ENCODE assay signal across 8 cellular contexts in genomic region chr6:41371461-41371991, GRCh38. TPM values are rescaled to one million over a fixed set of nuclear protein-coding genes. Genes with fewer than 3 reads are reported as not detected.
DNase-seq lines count a peak whose midpoint lies in the region; ATAC-seq and TF ChIP-seq lines count a peak whose summit lies in the region.

No MANE protein-coding gene starts in this region.

- POLR2A ChIA-PET in CD4-positive, alpha-beta T cell (lab: Charles Lee), result no interaction called here

- H3K79me2 ChIP-seq in mammary epithelial cell (ENCODE audit: insufficient read depth, low read length), result no peaks in the 10 kb centered on the region

- dilution Hi-C loops in mammary epithelial cell (cut with HindIII; ENCODE audit: low sequenced_read_pairs), result no loop called here

- CTCF ChIA-PET in CD4-positive, alpha-beta T cell (lab: Charles Lee), result no interaction called here
- CTCF ChIA-PET in mammary epithelial cell (lab: Charles Lee; ENCODE audit: low non-redundant PET), result interaction anchor here (0.6 kb wide), 1 partner anchor 299 kb away, joined by 6 read pairs; the partner anchor contains the start of gene OARD1

- no peak for TF ChIP-seq CTCF in CD4-positive, alpha-beta T cell (IDR thresholded peaks at IDR 0.05)
- TF ChIP-seq CTCF in mammary epithelial cell (conservative IDR thresholded peaks at IDR 0.05 in 1 of 2, IDR thresholded peaks at IDR 0.05 in 1 of 2; ENCODE audit: extremely low read depth in 1 of 2, insufficient read depth in 1 of 2, low read depth in 1 of 2, low read length in 2 of 2), result peak in 1 of 2 donors; percentile 29

- H3K36me3 Mint-ChIP-seq in CD4-positive, alpha-beta T cell (ENCODE audit: low read depth), result no peaks in the 10 kb centered on the region

- no peaks in the 10 kb centered on the region for H4K20me1 ChIP-seq in mammary epithelial cell (ENCODE audit: insufficient read depth, low read length)

- H2AFZ ChIP-seq in mammary epithelial cell (ENCODE audit: low read depth, low read length), result peak overlapping the region; percentile 91

- WGBS in mammary epithelial cell (ENCODE audit: low coverage, missing lambda C conversion rate), result 17% methylated on average over 27 of the region's 39 CpGs

- BruUV-seq in mammary epithelial cell (replicated peaks; lab: Mats Ljungman, UMichigan), result no TSS peak

- H3K27me3 ChIP-seq in CD4-positive, alpha-beta T cell (ENCODE audit: control insufficient read depth, insufficient read depth, low read length), result peaks cover 86% of the 10 kb centered on the region
- H3K27me3 ChIP-seq in mammary epithelial cell (ENCODE audit: insufficient read depth, low read length) (peaks cover 21% of the 10 kb centered on the region), subcutaneous abdominal adipose tissue (ENCODE audit: control insufficient read depth in 5 of 5, insufficient read depth in 4 of 5, low read length in 5 of 5) (peaks cover 31 to 60% (median 53%) of the 10 kb centered on the region in 5 donors)

- no peaks in the 10 kb centered on the region for H3K9me3 ChIP-seq in CD4-positive, alpha-beta T cell (ENCODE audit: control insufficient read depth, low read length)
- peaks cover 7% of the 10 kb centered on the region for H3K9me3 ChIP-seq in mammary epithelial cell (replicated peaks; ENCODE audit: insufficient read depth, low read length)
- no peaks in the 10 kb centered on the region for H3K9me3 ChIP-seq in subcutaneous abdominal adipose tissue (ENCODE audit: control insufficient read depth in 5 of 5, low read length in 5 of 5)

- H3K4me3 ChIP-seq in mammary epithelial cell (replicated peaks in 1 of 3; ENCODE audit: insufficient read depth in 1 of 3, low read depth in 2 of 3, low read length in 3 of 3) (peak overlapping the region in 1 of 3 experiments; percentile 9), subcutaneous abdominal adipose tissue (ENCODE audit: low read depth in 1 of 5, low read length in 5 of 5) (peak overlapping the region in 4 of 5 donors; percentile 29 to 60 (median 52))

- no peak for TF ChIP-seq POLR2A in GM18505 (IDR thresholded peaks at IDR 0.05; ENCODE audit: borderline replicate concordance, extremely low read depth, insufficient read depth, insufficient read length)

- no peak overlapping the region for H3K27ac Mint-ChIP-seq in CD4-positive, alpha-beta T cell

- H3K9me3 Mint-ChIP-seq in CD4-positive, alpha-beta T cell, result no peaks in the 10 kb centered on the region

- DNase-seq in CD4-positive, alpha-beta T cell, result no peak
- DNase-seq in MV-4-11 (lab: John Stamatoyannopoulos, UW), result peak; percentile 44
- DNase-seq in mammary epithelial cell, result no peak
- peak; percentile 47 to 57 for DNase-seq in left colon
- no peak for DNase-seq in H4 (ENCODE audit: low spot score)

- intact Hi-C loops in CD4-positive, alpha-beta T cell (cut with DNase I, micrococcal nuclease), result no loop called here
- intact Hi-C loops in mammary epithelial cell (cut with micrococcal nuclease), result no loop called here
- intact Hi-C loops in left colon (cut with DNase I, micrococcal nuclease), result loop anchor here in 1 of 2 donors (10.0 kb wide), 1 partner anchor 313 kb away; no protein-coding TSS in a partner anchor

- H3K4me3 Mint-ChIP-seq in CD4-positive, alpha-beta T cell, result peak overlapping the region; percentile 84

- in situ Hi-C loops in mammary epithelial cell (cut with MboI; ENCODE audit: low sequenced_read_pairs in 2 of 2), result loop anchor here (5.0 to 25.0 kb wide), 3 partner anchors 221 to 316 kb away; no protein-coding TSS in a partner anchor

- H3K4me1 ChIP-seq in mammary epithelial cell (ENCODE audit: insufficient read depth, low read length) (peaks cover 20% of the 10 kb centered on the region), subcutaneous abdominal adipose tissue (ENCODE audit: control insufficient read depth in 5 of 5, insufficient read depth in 5 of 5, low read length in 5 of 5) (peaks cover 2 to 53% (median 47%) of the 10 kb centered on the region in 5 donors)

- H3K4me2 ChIP-seq in mammary epithelial cell (ENCODE audit: insufficient read depth, low read depth, low read length), result peak overlapping the region; percentile 61

- H3K4me1 Mint-ChIP-seq in CD4-positive, alpha-beta T cell (ENCODE audit: low read depth), result peaks cover 48% of the 10 kb centered on the region

- peaks cover 86% of the 10 kb centered on the region for H3K27me3 Mint-ChIP-seq in CD4-positive, alpha-beta T cell

- ATAC-seq in CD4-positive, alpha-beta T cell (ENCODE audit: poor library complexity), result no peak
- peak; percentile 77 for ATAC-seq in left colon
- ATAC-seq in HG03521 (IDR thresholded peaks at IDR 0.05; ENCODE audit: unreplicated experiment), result no peak
- no peak for ATAC-seq in GM18505 (IDR thresholded peaks at IDR 0.05; ENCODE audit: unreplicated experiment)

- H3K9ac ChIP-seq in mammary epithelial cell (ENCODE audit: insufficient read depth, low read length) (no peak overlapping the region), subcutaneous abdominal adipose tissue (ENCODE audit: low read length in 5 of 5) (no peak overlapping the region)

- H3K36me3 ChIP-seq in mammary epithelial cell (ENCODE audit: insufficient read depth, low read length) (no peaks in the 10 kb centered on the region), subcutaneous abdominal adipose tissue (ENCODE audit: control insufficient read depth in 5 of 5, insufficient read depth in 5 of 5, low read length in 5 of 5) (no peaks in the 10 kb centered on the region)

- H3K27ac ChIP-seq in CD4-positive, alpha-beta T cell (ENCODE audit: low read depth, low read length), result no peak overlapping the region
- H3K27ac ChIP-seq in mammary epithelial cell (ENCODE audit: insufficient read depth, low read depth, low read length), result no peak overlapping the region
- no peak overlapping the region for H3K27ac ChIP-seq in subcutaneous abdominal adipose tissue (ENCODE audit: low read depth, low read length)

RNA-seq across cellular contexts. Expression of gene NCR2, which starts 36.1 kb away (rescaled TPM):
- total RNA-seq in CD4-positive, alpha-beta T cell, result not detected
- not detected for total RNA-seq in mammary epithelial cell
- polyA plus RNA-seq in mammary epithelial cell, result not detected
- not detected for polyA minus RNA-seq in mammary epithelial cell
- under 1 TPM in 1 of 2 donors, not detected in 1; 0.28 TPM for total RNA-seq in left colon
- total RNA-seq in H4 (2014; rRNA removed; shearing (Covaris generic)), result not detected in 2 replicates

Comparison
In these comparisons a context has a peak if more than half of its experiments do, and no peak if none do; other contexts are left out.
1. DNase-seq: peak in MV-4-11 (single experiment) and left colon (2 of 2); none in CD4-positive, alpha-beta T cell (0 of 10), mammary epithelial cell (single experiment) and H4 (single experiment).